In the genomic region with DNA sequence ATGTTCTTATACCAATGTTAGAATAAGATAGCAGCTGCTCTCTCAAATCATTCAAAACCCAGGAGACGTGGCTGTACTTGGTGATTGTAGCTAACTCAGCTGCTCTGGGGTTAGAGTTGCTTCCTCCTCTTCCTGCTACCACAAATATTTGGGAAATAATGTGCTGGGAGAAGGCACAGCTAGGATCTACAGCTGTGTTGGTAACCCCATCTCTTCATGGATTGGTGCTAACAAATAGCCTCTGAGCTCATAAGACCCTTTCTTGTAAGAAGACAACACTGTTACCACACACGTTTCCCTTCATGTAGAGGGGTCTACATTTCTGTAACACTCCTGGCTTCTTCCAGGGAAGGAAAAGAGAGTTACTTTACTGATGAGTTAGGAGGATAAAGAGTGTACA, we compare ENCODE assay signal across 30 cellular contexts.
A peak's percentile ranks its signal among the peaks of the same experiment; 100 is the strongest.
DNase-seq lines count a peak whose midpoint lies in the region; ATAC-seq and TF ChIP-seq lines count a peak whose summit lies in the region.
"Had no signal": no experiment of that assay in that cellular context is flagged by ENCODE, and none has a peak within 500 bp of the region (broad histone marks: within the 10 kb centered on the region; RNA-seq: fewer than 3 reads in every experiment).

No MANE protein-coding gene starts in this region.

- H3K4me1 Mint-ChIP-seq in nephron progenitor cell = no peaks in the 10 kb centered on the region
- H3K4me1 Mint-ChIP-seq in activated CD4-positive, alpha-beta memory T cell treated with anti-CD3 and anti-CD28 coated beads for 36 hours (ENCODE audit: low read depth) = no peaks in the 10 kb centered on the region
- H3K4me1 Mint-ChIP-seq: CD14-positive monocyte had no signal

- no peaks in the 10 kb centered on the region for H3F3A ChIP-seq in smooth muscle cell (ENCODE audit: low read depth)

- H3K27me3 ChIP-seq in mammary epithelial cell (ENCODE audit: insufficient read depth, low read length) = no peaks in the 10 kb centered on the region
- no peaks in the 10 kb centered on the region for H3K27me3 ChIP-seq in breast epithelium
- no peaks in the 10 kb centered on the region for H3K27me3 ChIP-seq in fibroblast of lung (ENCODE audit: control insufficient read depth, insufficient read depth, low read length)
- no peaks in the 10 kb centered on the region for H3K27me3 ChIP-seq in smooth muscle cell (ENCODE audit: low read depth)
- H3K27me3 ChIP-seq: ascending aorta, cardiac muscle cell, colonic mucosa, gastrocnemius medialis, SJSA1, testis had no signal

- H2AFZ ChIP-seq in mammary epithelial cell (ENCODE audit: low read depth, low read length) (peak overlapping the region; percentile 20), fibroblast of lung (ENCODE audit: low read length) (peak overlapping the region; percentile 37), smooth muscle cell (ENCODE audit: low read depth) (peak overlapping the region; percentile 80)

- H3K79me2 ChIP-seq in mammary epithelial cell (ENCODE audit: insufficient read depth, low read length) (no peaks in the 10 kb centered on the region), fibroblast of lung (ENCODE audit: control insufficient read depth, insufficient read depth, low read length) (no peaks in the 10 kb centered on the region), smooth muscle cell (ENCODE audit: low read depth) (no peaks in the 10 kb centered on the region)

- H3K4me1 ChIP-seq in mammary epithelial cell (ENCODE audit: insufficient read depth, low read length) = no peaks in the 10 kb centered on the region
- H3K4me1 ChIP-seq in breast epithelium = no peaks in the 10 kb centered on the region
- H3K4me1 ChIP-seq in fibroblast of lung (ENCODE audit: control insufficient read depth, extremely low read depth, insufficient read depth, low read length) = no peaks in the 10 kb centered on the region
- no peaks in the 10 kb centered on the region for H3K4me1 ChIP-seq in smooth muscle cell (ENCODE audit: low read depth)
- H3K4me1 ChIP-seq: ascending aorta, colonic mucosa, SJSA1, testis had no signal

- H3K36me3 ChIP-seq in mammary epithelial cell (ENCODE audit: insufficient read depth, low read length) = no peaks in the 10 kb centered on the region
- H3K36me3 ChIP-seq in breast epithelium = no peaks in the 10 kb centered on the region
- no peaks in the 10 kb centered on the region for H3K36me3 ChIP-seq in fibroblast of lung (ENCODE audit: control insufficient read depth, insufficient read depth, low read length)
- H3K36me3 ChIP-seq in smooth muscle cell (ENCODE audit: low read depth) = no peaks in the 10 kb centered on the region
- H3K36me3 ChIP-seq: ascending aorta, cardiac muscle cell, colonic mucosa, gastrocnemius medialis, SJSA1 had no signal

- no peak for TF ChIP-seq CTCF in mammary epithelial cell (conservative IDR thresholded peaks at IDR 0.05 in 1 of 2, IDR thresholded peaks at IDR 0.05 in 1 of 2; ENCODE audit: extremely low read depth in 1 of 2, insufficient read depth in 1 of 2, low read depth in 1 of 2, low read length in 2 of 2)
- TF ChIP-seq CTCF in breast epithelium (IDR thresholded peaks at IDR 0.05) = no peak
- no peak for TF ChIP-seq CTCF in fibroblast of lung (conservative IDR thresholded peaks at IDR 0.05 in 1 of 2, IDR thresholded peaks at IDR 0.05 in 1 of 2; ENCODE audit: low read depth in 1 of 2, low read length in 2 of 2)
- no peak for TF ChIP-seq CTCF in nephron progenitor cell (IDR thresholded peaks at IDR 0.05)
- TF ChIP-seq CTCF in smooth muscle cell (IDR thresholded peaks at IDR 0.05; ENCODE audit: borderline replicate concordance, insufficient read depth, poor library complexity, severe bottlenecking) = no peak

- H3K27ac ChIP-seq in mammary epithelial cell (ENCODE audit: insufficient read depth, low read depth, low read length) (no peak overlapping the region), breast epithelium (no peak overlapping the region), fibroblast of lung (ENCODE audit: insufficient read depth, low read length) (no peak overlapping the region), smooth muscle cell (ENCODE audit: low read depth) (no peak overlapping the region)
- H3K27ac ChIP-seq: ascending aorta, cardiac muscle cell, colonic mucosa, gastrocnemius medialis, SJSA1, testis had no signal

- H3K36me3 Mint-ChIP-seq in nephron progenitor cell (ENCODE audit: low read depth) = no peaks in the 10 kb centered on the region
- H3K36me3 Mint-ChIP-seq in activated CD4-positive, alpha-beta memory T cell treated with anti-CD3 and anti-CD28 coated beads for 36 hours = no peaks in the 10 kb centered on the region
- H3K36me3 Mint-ChIP-seq: CD14-positive monocyte had no signal

- TF ChIP-seq POLR2A in breast epithelium (IDR thresholded peaks at IDR 0.05) = no peak

- intact Hi-C loops in mammary epithelial cell (cut with micrococcal nuclease) = no loop called here
- intact Hi-C loops in breast epithelium (cut with DNase I; ENCODE audit: low total_unique reads) = no loop called here
- intact Hi-C loops in activated CD4-positive, alpha-beta memory T cell treated with anti-CD3 and anti-CD28 coated beads for 36 hours (cut with micrococcal nuclease) = no loop called here

- H3K4me2 ChIP-seq in mammary epithelial cell (ENCODE audit: insufficient read depth, low read depth, low read length) (no peak overlapping the region), fibroblast of lung (ENCODE audit: extremely low read depth, insufficient read depth, low read length) (no peak overlapping the region), smooth muscle cell (no peak overlapping the region)

- H3K9ac ChIP-seq in mammary epithelial cell (ENCODE audit: insufficient read depth, low read length) (no peak overlapping the region), fibroblast of lung (ENCODE audit: insufficient read depth, low read length) (no peak overlapping the region), smooth muscle cell (ENCODE audit: low read depth) (no peak overlapping the region)

- H3K9me3 ChIP-seq in mammary epithelial cell (replicated peaks; ENCODE audit: insufficient read depth, low read length) = no peaks in the 10 kb centered on the region
- no peaks in the 10 kb centered on the region for H3K9me3 ChIP-seq in breast epithelium
- no peaks in the 10 kb centered on the region for H3K9me3 ChIP-seq in fibroblast of lung (ENCODE audit: control insufficient read depth, insufficient read depth, low read depth, low read length)
- H3K9me3 ChIP-seq in smooth muscle cell (replicated peaks; ENCODE audit: low read depth) = no peaks in the 10 kb centered on the region
- H3K9me3 ChIP-seq: ascending aorta, Caco-2, colonic mucosa, gastrocnemius medialis, SJSA1, testis had no signal

- CTCF ChIA-PET in mammary epithelial cell (lab: Charles Lee; ENCODE audit: low non-redundant PET) = no interaction called here
- CTCF ChIA-PET in activated CD4-positive, alpha-beta memory T cell treated with anti-CD3 and anti-CD28 coated beads for 36 hours (lab: Charles Lee) = no interaction called here

- no peaks in the 10 kb centered on the region for H4K20me1 ChIP-seq in mammary epithelial cell (ENCODE audit: insufficient read depth, low read length)
- no peaks in the 10 kb centered on the region for H4K20me1 ChIP-seq in fibroblast of lung (ENCODE audit: control insufficient read depth, extremely low read depth, insufficient read depth, low read length)
- no peaks in the 10 kb centered on the region for H4K20me1 ChIP-seq in smooth muscle cell (ENCODE audit: low read depth)

- in situ Hi-C loops in mammary epithelial cell (cut with MboI; ENCODE audit: low sequenced_read_pairs in 2 of 2) = no loop called here

- BruUV-seq in mammary epithelial cell (replicated peaks; lab: Mats Ljungman, UMichigan) = no TSS peak

- WGBS in mammary epithelial cell (ENCODE audit: low coverage, missing lambda C conversion rate) = 92% methylated on average over 2 of the region's 2 CpGs
- 84% methylated on average over 2 of the region's 2 CpGs for WGBS in smooth muscle cell (ENCODE audit: low lambda C conversion rate)

- no peak overlapping the region for H3K4me3 Mint-ChIP-seq in nephron progenitor cell
- H3K4me3 Mint-ChIP-seq in activated CD4-positive, alpha-beta memory T cell treated with anti-CD3 and anti-CD28 coated beads for 36 hours = no peak overlapping the region
- H3K4me3 Mint-ChIP-seq: activated T-cell treated with anti-CD3 and anti-CD28 coated beads, Interleukin-2, amount 50 U/mL, for 72 hours; CD14-positive monocyte; stimulated activated naive CD8-positive, alpha-beta T cell treated with anti-CD3 and anti-CD28 coated beads, Interleukin-15, Interleukin-2, amounts not matched to agents 100 ng/mL and 50 ng/mL, for 24 hours; T-helper 1 cell treated with Interleukin-12 subunit alpha and Interleukin-12 subunit beta and Interleukin-4 antibody, amounts not matched to agents 30 μg/mL and 1 μg/mL, for 36 hours had no signal

- no peaks in the 10 kb centered on the region for H3K9me3 Mint-ChIP-seq in nephron progenitor cell
- H3K9me3 Mint-ChIP-seq in activated CD4-positive, alpha-beta memory T cell treated with anti-CD3 and anti-CD28 coated beads for 36 hours = no peaks in the 10 kb centered on the region
- H3K9me3 Mint-ChIP-seq: activated T-cell treated with anti-CD3 and anti-CD28 coated beads, Interleukin-2, amount 50 U/mL, for 72 hours; stimulated activated naive CD8-positive, alpha-beta T cell treated with anti-CD3 and anti-CD28 coated beads, Interleukin-15, Interleukin-2, amounts not matched to agents 100 ng/mL and 50 ng/mL, for 24 hours; T-helper 1 cell treated with Interleukin-12 subunit alpha and Interleukin-12 subunit beta and Interleukin-4 antibody, amounts not matched to agents 30 μg/mL and 1 μg/mL, for 36 hours had no signal

- no peaks in the 10 kb centered on the region for H3K27me3 Mint-ChIP-seq in nephron progenitor cell (ENCODE audit: low read depth, poor library complexity)
- peaks cover 4% of the 10 kb centered on the region for H3K27me3 Mint-ChIP-seq in activated CD4-positive, alpha-beta memory T cell treated with anti-CD3 and anti-CD28 coated beads for 36 hours

- ATAC-seq in HG02870 (IDR thresholded peaks at IDR 0.05; ENCODE audit: unreplicated experiment) = no peak
- ATAC-seq: activated T-cell treated with anti-CD3 and anti-CD28 coated beads, Interleukin-2, amount 50 U/mL, for 72 hours had no signal

- peak overlapping the region; percentile 69 for H3K27ac Mint-ChIP-seq in nephron progenitor cell
- no peak overlapping the region for H3K27ac Mint-ChIP-seq in activated CD4-positive, alpha-beta memory T cell treated with anti-CD3 and anti-CD28 coated beads for 36 hours
- H3K27ac Mint-ChIP-seq: activated T-cell treated with anti-CD3 and anti-CD28 coated beads, Interleukin-2, amount 50 U/mL, for 72 hours; CD14-positive monocyte; stimulated activated naive CD8-positive, alpha-beta T cell treated with anti-CD3 and anti-CD28 coated beads, Interleukin-15, Interleukin-2, amounts not matched to agents 100 ng/mL and 50 ng/mL, for 24 hours; T-helper 1 cell treated with Interleukin-12 subunit alpha and Interleukin-12 subunit beta and Interleukin-4 antibody, amounts not matched to agents 30 μg/mL and 1 μg/mL, for 36 hours had no signal

- H3K4me3 ChIP-seq in mammary epithelial cell (replicated peaks in 1 of 3; ENCODE audit: insufficient read depth in 1 of 3, low read depth in 2 of 3, low read length in 3 of 3) = no peak overlapping the region
- no peak overlapping the region for H3K4me3 ChIP-seq in breast epithelium
- no peak overlapping the region for H3K4me3 ChIP-seq in fibroblast of lung (replicated peaks in 1 of 4; ENCODE audit: control extremely low read depth in 1 of 4, insufficient read depth in 1 of 4, low read depth in 3 of 4, low read length in 4 of 4)
- no peak overlapping the region for H3K4me3 ChIP-seq in smooth muscle cell
- H3K4me3 ChIP-seq: ascending aorta, cardiac muscle cell, colonic mucosa, gastrocnemius medialis, SJSA1, testis had no signal

- no peak for DNase-seq in mammary epithelial cell
- DNase-seq in breast epithelium (ENCODE audit: low spot score in 2 of 2) = no peak
- DNase-seq in fibroblast of lung (ENCODE audit: low read depth in 2 of 2) = no peak
- DNase-seq in nephron progenitor cell = no peak
- no peak for DNase-seq in smooth muscle cell (lab: John Stamatoyannopoulos, UW; ENCODE audit: unreplicated experiment)
- no peak for DNase-seq in activated CD4-positive, alpha-beta memory T cell treated with anti-CD3 and anti-CD28 coated beads for 36 hours
- DNase-seq in NCI-H82 (lab: John Stamatoyannopoulos, UW) = no peak
- DNase-seq: activated CD4-positive, alpha-beta T cell treated with anti-CD3 and anti-CD28 coated beads, Interleukin-2, amount 50 U/mL, for 48 hours; activated T-cell treated with anti-CD3 and anti-CD28 coated beads, Interleukin-2, amount 50 U/mL, for 72 hours; Caco-2; colonic mucosa; DMS53; effector memory CD4-positive, alpha-beta T cell; gastrocnemius medialis; HCEC 1CT; MV-4-11; NCI-H1436 treated with DMSO at 0.1 percent for 48 hours; NCI-H2081 treated with DMSO at 0.1 percent for 48 hours; NCI-H748 treated with DMSO at 0.1 percent for 48 hours; occipital lobe; retina; stimulated activated CD8-positive, alpha-beta memory T cell treated with anti-CD3 and anti-CD28 coated beads, Interleukin-4, amount 100 ng/mL, for 48 hours; testis had no signal

- POLR2A ChIA-PET in activated CD4-positive, alpha-beta memory T cell treated with anti-CD3 and anti-CD28 coated beads for 36 hours (lab: Charles Lee) = no interaction called here

- dilution Hi-C loops in mammary epithelial cell (cut with HindIII; ENCODE audit: low sequenced_read_pairs) = no loop called here

Comparison
In these comparisons a context has a peak if more than half of its experiments do, and no peak if none do; other contexts are left out.
1. H2AFZ ChIP-seq: peak in every context shown above with its lines; median percentile 80 in smooth muscle cell; 37 in fibroblast of lung; 20 in mammary epithelial cell.